ENCODE assay signal across 10 cellular contexts in the genomic region with DNA sequence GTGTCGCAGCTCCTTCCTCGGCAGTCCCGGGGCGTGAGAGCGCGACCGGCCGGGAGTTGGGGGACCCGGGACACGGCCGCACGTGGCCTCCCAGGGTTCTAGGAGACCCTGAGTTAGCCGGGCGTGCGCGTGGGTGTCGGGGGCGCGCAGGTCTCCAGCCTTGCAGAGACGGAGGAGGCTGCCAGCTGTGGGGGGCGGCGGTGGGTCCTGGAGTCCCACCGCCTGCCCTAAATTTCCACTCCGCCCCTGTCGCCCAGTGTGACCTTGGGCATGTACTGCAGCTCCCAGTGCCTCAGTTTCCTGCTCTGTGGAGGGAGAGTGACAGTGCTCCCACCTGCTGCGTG. TPM values are rescaled to one million over a fixed set of nuclear protein-coding genes. Genes with fewer than 3 reads are reported as not detected.
DNase-seq lines count a peak whose midpoint lies in the region; ATAC-seq and TF ChIP-seq lines count a peak whose summit lies in the region.
"Had no signal": no experiment of that assay in that cellular context is flagged by ENCODE, and none has a peak within 500 bp of the region (broad histone marks: within the 10 kb centered on the region; RNA-seq: fewer than 3 reads in every experiment).

No MANE protein-coding gene starts in this region.

- H4K8ac ChIP-seq in mesenchymal stem cell (ENCODE audit: low read length), result peak overlapping the region; percentile 29

- TF ChIP-seq CTCF in tibial artery (IDR thresholded peaks at IDR 0.05), result no peak

- H3K4me3 ChIP-seq in mesenchymal stem cell (ENCODE audit: insufficient read depth in 1 of 2, low read depth in 1 of 2, low read length in 2 of 2), result peak overlapping the region in 1 of 2 experiments; percentile 61
- peak overlapping the region; percentile 32 to 45 for H3K4me3 ChIP-seq in tibial artery

- H3K4ac ChIP-seq in mesenchymal stem cell (ENCODE audit: low read depth in 1 of 2, low read length in 2 of 2), result no peak overlapping the region

- no peak overlapping the region for H4K91ac ChIP-seq in mesenchymal stem cell (ENCODE audit: low read length)

- peak overlapping the region; percentile 81 for H2AFZ ChIP-seq in mesenchymal stem cell (ENCODE audit: low read depth, low read length)

- no peaks in the 10 kb centered on the region for H3K36me3 Mint-ChIP-seq in activated T-cell treated with anti-CD3 and anti-CD28 coated beads, Interleukin-2, amount 50 U/mL, for 72 hours (ENCODE audit: insufficient read depth in 2 of 2)
- H3K36me3 Mint-ChIP-seq in activated T-cell treated with anti-CD3 and anti-CD28 coated beads, Interleukin-2, amount 50 U/mL, for 24 hours (ENCODE audit: low read depth), result no peaks in the 10 kb centered on the region
- peaks cover 1% of the 10 kb centered on the region for H3K36me3 Mint-ChIP-seq in central memory CD8-positive, alpha-beta T cell (ENCODE audit: insufficient read depth)
- no peaks in the 10 kb centered on the region for H3K36me3 Mint-ChIP-seq in activated naive CD4-positive, alpha-beta T cell treated with anti-CD3 and anti-CD28 coated beads, Interleukin-2, amount 50 U/mL, for 72 hours

- peaks cover 12 to 18% of the 10 kb centered on the region in 2 experiments for H3K27me3 ChIP-seq in mesenchymal stem cell (ENCODE audit: control insufficient read depth in 1 of 2, insufficient read depth in 1 of 2, low read length in 2 of 2)
- H3K27me3 ChIP-seq in tibial artery, result peaks cover 0 to 13% of the 10 kb centered on the region in 2 donors

- WGBS in mesenchymal stem cell, result 67% methylated on average over 26 of the region's 26 CpGs

- H3K9me3 ChIP-seq in mesenchymal stem cell (ENCODE audit: control insufficient read depth, low read length), result no peaks in the 10 kb centered on the region
- no peaks in the 10 kb centered on the region for H3K9me3 ChIP-seq in tibial artery

- H3K27ac ChIP-seq in mesenchymal stem cell (ENCODE audit: low read length, poor library complexity, severe bottlenecking), result no peak overlapping the region
- no peak overlapping the region for H3K27ac ChIP-seq in tibial artery

- peaks cover 6% of the 10 kb centered on the region for H3K4me1 Mint-ChIP-seq in activated T-cell treated with anti-CD3 and anti-CD28 coated beads, Interleukin-2, amount 50 U/mL, for 72 hours (ENCODE audit: low read depth)
- peaks cover 13% of the 10 kb centered on the region for H3K4me1 Mint-ChIP-seq in activated T-cell treated with anti-CD3 and anti-CD28 coated beads, Interleukin-2, amount 50 U/mL, for 24 hours (ENCODE audit: low read depth)
- no peaks in the 10 kb centered on the region for H3K4me1 Mint-ChIP-seq in central memory CD8-positive, alpha-beta T cell

- intact Hi-C loops in tibial artery (cut with DNase I; ENCODE audit: low total_unique reads), result no loop called here

- H3K4me1 ChIP-seq in mesenchymal stem cell (ENCODE audit: control insufficient read depth, insufficient read depth, low read depth, low read length) (peaks cover 4% of the 10 kb centered on the region), tibial artery (peaks cover 0 to 15% (median 10%) of the 10 kb centered on the region in 4 donors)

- H3K18ac ChIP-seq in mesenchymal stem cell (ENCODE audit: low read depth in 1 of 2, low read length in 2 of 2), result peak overlapping the region in 1 of 2 experiments; percentile 78

- no peaks in the 10 kb centered on the region for H3K79me1 ChIP-seq in mesenchymal stem cell (replicated peaks; ENCODE audit: low read length, poor library complexity, severe bottlenecking)

- peak overlapping the region; percentile 72 to 74 for H3K4me3 Mint-ChIP-seq in activated T-cell treated with anti-CD3 and anti-CD28 coated beads, Interleukin-2, amount 50 U/mL, for 72 hours
- H3K4me3 Mint-ChIP-seq in activated T-cell treated with anti-CD3 and anti-CD28 coated beads, Interleukin-2, amount 50 U/mL, for 24 hours, result no peak overlapping the region
- H3K4me3 Mint-ChIP-seq in central memory CD8-positive, alpha-beta T cell, result peak overlapping the region; percentile 59

- no peak overlapping the region for H3K9ac ChIP-seq in mesenchymal stem cell (ENCODE audit: low read length)

- H2BK15ac ChIP-seq in mesenchymal stem cell (ENCODE audit: low read depth, poor library complexity, severe bottlenecking), result no peak overlapping the region

- ATAC-seq in activated T-cell treated with anti-CD3 and anti-CD28 coated beads, Interleukin-2, amount 50 U/mL, for 72 hours (replicated peaks in 1 of 2), result no peak
- ATAC-seq in central memory CD8-positive, alpha-beta T cell (replicated peaks; ENCODE audit: extremely low read depth, poor library complexity, severe bottlenecking), result no peak
- ATAC-seq in activated naive CD4-positive, alpha-beta T cell treated with anti-CD3 and anti-CD28 coated beads, Interleukin-2, amount 50 U/mL, for 72 hours, result no peak
- ATAC-seq in GM19455 (IDR thresholded peaks at IDR 0.05; ENCODE audit: unreplicated experiment), result no peak

- H2BK12ac ChIP-seq in mesenchymal stem cell (ENCODE audit: low read length in 2 of 2), result no peak overlapping the region

- no peak overlapping the region for H2BK5ac ChIP-seq in mesenchymal stem cell (ENCODE audit: low read depth, low read length, poor library complexity, severe bottlenecking)

- H2BK120ac ChIP-seq in mesenchymal stem cell (ENCODE audit: low read depth, low read length), result peak overlapping the region; percentile 19

- no peaks in the 10 kb centered on the region for H3K36me3 ChIP-seq in mesenchymal stem cell (ENCODE audit: control insufficient read depth in 1 of 2, insufficient read depth in 2 of 2, low read depth in 1 of 2, low read length in 2 of 2)
- no peaks in the 10 kb centered on the region for H3K36me3 ChIP-seq in tibial artery

- H3K27me3 Mint-ChIP-seq in activated T-cell treated with anti-CD3 and anti-CD28 coated beads, Interleukin-2, amount 50 U/mL, for 72 hours (ENCODE audit: low read depth), result peaks cover 5% of the 10 kb centered on the region
- no peaks in the 10 kb centered on the region for H3K27me3 Mint-ChIP-seq in activated T-cell treated with anti-CD3 and anti-CD28 coated beads, Interleukin-2, amount 50 U/mL, for 24 hours
- H3K27me3 Mint-ChIP-seq in central memory CD8-positive, alpha-beta T cell, result no peaks in the 10 kb centered on the region

- no peaks in the 10 kb centered on the region for H3K9me3 Mint-ChIP-seq in activated T-cell treated with anti-CD3 and anti-CD28 coated beads, Interleukin-2, amount 50 U/mL, for 72 hours
- no peaks in the 10 kb centered on the region for H3K9me3 Mint-ChIP-seq in activated T-cell treated with anti-CD3 and anti-CD28 coated beads, Interleukin-2, amount 50 U/mL, for 24 hours
- no peaks in the 10 kb centered on the region for H3K9me3 Mint-ChIP-seq in central memory CD8-positive, alpha-beta T cell
- no peaks in the 10 kb centered on the region for H3K9me3 Mint-ChIP-seq in activated naive CD4-positive, alpha-beta T cell treated with anti-CD3 and anti-CD28 coated beads, Interleukin-2, amount 50 U/mL, for 72 hours

- peak overlapping the region in 1 of 2 experiments; percentile 75 for H3K14ac ChIP-seq in mesenchymal stem cell (ENCODE audit: low read length in 2 of 2)

- H3K23ac ChIP-seq in mesenchymal stem cell (ENCODE audit: low read length in 2 of 2), result no peak overlapping the region

- H3K4me2 ChIP-seq in mesenchymal stem cell (ENCODE audit: low read length, poor library complexity, severe bottlenecking), result no peak overlapping the region

- no peak overlapping the region for H2AK5ac ChIP-seq in mesenchymal stem cell (ENCODE audit: low read length, severe bottlenecking)

- DNase-seq in activated T-cell treated with anti-CD3 and anti-CD28 coated beads, Interleukin-2, amount 50 U/mL, for 72 hours, result no peak
- no peak for DNase-seq in activated T-cell treated with anti-CD3 and anti-CD28 coated beads, Interleukin-2, amount 50 U/mL, for 24 hours
- no peak for DNase-seq in central memory CD8-positive, alpha-beta T cell (ENCODE audit: low spot score in 2 of 2)
- DNase-seq in mesenchymal stem cell (no peak), tibial artery (peak in 1 of 2 donors; percentile 54), occipital lobe (lab: John Stamatoyannopoulos, UW) (no peak)
- DNase-seq in activated naive CD4-positive, alpha-beta T cell treated with anti-CD3 and anti-CD28 coated beads, Interleukin-2, amount 50 U/mL, for 72 hours (ENCODE audit: low spot score in 2 of 2), result no peak
- DNase-seq: cortex of kidney, KBM-7 had no signal

- H3K27ac Mint-ChIP-seq in activated T-cell treated with anti-CD3 and anti-CD28 coated beads, Interleukin-2, amount 50 U/mL, for 72 hours, result no peak overlapping the region
- no peak overlapping the region for H3K27ac Mint-ChIP-seq in activated T-cell treated with anti-CD3 and anti-CD28 coated beads, Interleukin-2, amount 50 U/mL, for 24 hours
- no peak overlapping the region for H3K27ac Mint-ChIP-seq in central memory CD8-positive, alpha-beta T cell (ENCODE audit: low read depth)
- H3K27ac Mint-ChIP-seq in activated naive CD4-positive, alpha-beta T cell treated with anti-CD3 and anti-CD28 coated beads, Interleukin-2, amount 50 U/mL, for 72 hours, result no peak overlapping the region

RNA-seq across cellular contexts. Expression of a gene that starts 18.8 kb away (rescaled TPM):
- total RNA-seq in activated T-cell treated with anti-CD3 and anti-CD28 coated beads, Interleukin-2, amount 50 U/mL, for 72 hours, result 10 to 100 TPM; 32.5 to 35.9 TPM
- 13.8 TPM for polyA plus RNA-seq in mesenchymal stem cell (2013, experiment 1 of 2)
- polyA plus RNA-seq in mesenchymal stem cell (2013, experiment 2 of 2), result 14.4 TPM
- 10 to 100 TPM; 55.9 to 66.9 TPM for total RNA-seq in activated naive CD4-positive, alpha-beta T cell treated with anti-CD3 and anti-CD28 coated beads, Interleukin-2, amount 50 U/mL, for 72 hours
- 21.5 TPM for total RNA-seq in occipital lobe

RNA-seq across cellular contexts. Expression of a gene that starts 52.9 kb away (rescaled TPM):
- total RNA-seq in activated T-cell treated with anti-CD3 and anti-CD28 coated beads, Interleukin-2, amount 50 U/mL, for 72 hours, result 1 to 10 TPM; 1.2 to 1.6 TPM
- 2.5 TPM for polyA plus RNA-seq in mesenchymal stem cell (2013, experiment 1 of 2)
- 2.9 TPM for polyA plus RNA-seq in mesenchymal stem cell (2013, experiment 2 of 2)
- total RNA-seq in activated naive CD4-positive, alpha-beta T cell treated with anti-CD3 and anti-CD28 coated beads, Interleukin-2, amount 50 U/mL, for 72 hours, result 1 to 10 TPM; 1.2 to 1.9 TPM
- total RNA-seq in occipital lobe, result 5.6 TPM
